ENCODE assay signal across 1 cellular context in the genomic region with DNA sequence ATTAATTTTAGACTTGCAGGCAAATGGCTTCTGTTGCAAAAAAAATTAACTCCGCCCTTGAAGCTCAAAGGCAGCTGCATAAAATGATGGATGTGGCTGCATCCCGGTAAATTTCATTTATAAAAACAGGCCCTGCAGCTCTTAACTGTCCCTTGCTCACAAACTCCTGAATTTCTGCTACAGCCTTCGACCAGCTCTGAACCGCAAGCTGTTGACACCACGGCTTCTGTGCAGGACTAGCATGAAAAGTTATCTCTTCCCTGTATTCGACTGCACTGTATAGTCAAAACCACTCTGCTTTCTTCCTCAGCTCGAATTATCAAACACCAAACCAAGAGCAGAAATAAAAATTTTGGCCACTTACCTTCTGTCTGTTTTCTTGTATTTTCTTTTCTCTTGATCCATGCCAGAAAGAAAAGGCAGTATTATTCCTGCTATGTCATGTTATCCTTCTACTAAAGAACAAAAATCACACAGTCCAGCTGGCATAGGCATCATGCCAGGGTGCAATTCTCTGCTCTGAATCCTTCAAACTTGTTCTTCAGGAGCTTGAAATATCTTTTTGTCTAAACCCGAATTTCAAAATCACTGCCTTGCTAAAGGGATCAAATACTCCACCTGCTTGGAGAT.
TF ChIP-seq lines count a peak whose summit lies in the region.

No MANE protein-coding gene starts in this region.

TF ChIP-seq in H1, 55 proteins besides CTCF, POLR2A, EP300 and RAD21 (continued from another document):
- no peak for TF ChIP-seq SAP30 (IDR thresholded peaks at IDR 0.05; ENCODE audit: insufficient read depth, insufficient replicate concordance, low read length)
- TF ChIP-seq CTBP2 (IDR thresholded peaks at IDR 0.05; ENCODE audit: borderline replicate concordance, insufficient read depth, insufficient read length, low read length) = no peak
- no peak for TF ChIP-seq TBP (IDR thresholded peaks at IDR 0.05; ENCODE audit: low read depth, low read length)
